21 cellular contexts compared by ENCODE assay signal in genomic region chr20:20553534-20553933, GRCh38.
DNase-seq lines count a peak whose midpoint lies in the region; ATAC-seq and TF ChIP-seq lines count a peak whose summit lies in the region.
"Had no signal": no experiment of that assay in that cellular context is flagged by ENCODE, and none has a peak within 500 bp of the region (broad histone marks: within the 10 kb centered on the region; RNA-seq: fewer than 3 reads in every experiment).

No MANE protein-coding gene starts in this region.

- H3K27ac Mint-ChIP-seq in glutamatergic neuron (ENCODE audit: unreplicated experiment) = peak overlapping the region; percentile 94
- H3K27ac Mint-ChIP-seq: CD14-positive monocyte, GM23338, H9 had no signal

- H3K27me3 Mint-ChIP-seq in glutamatergic neuron (ENCODE audit: unreplicated experiment) = peaks cover 7% of the 10 kb centered on the region
- H3K27me3 Mint-ChIP-seq: CD8-positive, alpha-beta memory T cell had no signal

- DNase-seq in NCI-H1092 treated with DMSO at 0.1 percent for 48 hours (lab: John Stamatoyannopoulos, UW) (peak; percentile 20), NCI-H1092 (lab: John Stamatoyannopoulos, UW) (no peak), DMS 273 treated with DMSO at 0.1 percent for 48 hours (lab: John Stamatoyannopoulos, UW) (peak; percentile 60), NCI-H524 treated with DMSO at 0.1 percent for 48 hours (lab: John Stamatoyannopoulos, UW) (peak; percentile 79), glutamatergic neuron (no peak), middle frontal gyrus (ENCODE audit: extremely low spot score, low spot score) (no peak)
- DNase-seq: 8988T; ACHN; BE2C; CD8-positive, alpha-beta memory T cell; GDM1; H9; Kasumi-1; NCI-H526; SIG-M5 had no signal

- H3K4me3 Mint-ChIP-seq in glutamatergic neuron (ENCODE audit: unreplicated experiment) = no peak overlapping the region
- H3K4me3 Mint-ChIP-seq: CD14-positive monocyte; CD8-positive, alpha-beta memory T cell; GM23338; H9 had no signal

- no peak for ATAC-seq in HG02798 (IDR thresholded peaks at IDR 0.05; ENCODE audit: poor library complexity, unreplicated experiment)
- ATAC-seq: GM12878, GM23338, HepG2, K562 had no signal

- H3K4me1 Mint-ChIP-seq in glutamatergic neuron (ENCODE audit: low read depth, unreplicated experiment) = peaks cover 51% of the 10 kb centered on the region
- H3K4me1 Mint-ChIP-seq: GM23338, H9 had no signal

- TF ChIP-seq CTCF in glutamatergic neuron (IDR thresholded peaks at IDR 0.05; ENCODE audit: partially characterized antibody, unreplicated experiment) = no peak

- H3K9me3 Mint-ChIP-seq in glutamatergic neuron (ENCODE audit: unreplicated experiment) = peaks cover 4% of the 10 kb centered on the region
- H3K9me3 Mint-ChIP-seq: CD8-positive, alpha-beta memory T cell had no signal

- H3K36me3 Mint-ChIP-seq in glutamatergic neuron (ENCODE audit: unreplicated experiment) = peaks cover 7% of the 10 kb centered on the region

Comparison
In these comparisons a context has a peak if more than half of its experiments do, and no peak if none do; other contexts are left out.
1. DNase-seq: peak in NCI-H1092 treated with DMSO at 0.1 percent for 48 hours (single experiment), DMS 273 treated with DMSO at 0.1 percent for 48 hours (single experiment) and NCI-H524 treated with DMSO at 0.1 percent for 48 hours (single experiment); none in NCI-H1092 (single experiment), glutamatergic neuron (single experiment) and middle frontal gyrus (single experiment).